ENCODE assay signal across 6 cellular contexts in the genomic region with DNA sequence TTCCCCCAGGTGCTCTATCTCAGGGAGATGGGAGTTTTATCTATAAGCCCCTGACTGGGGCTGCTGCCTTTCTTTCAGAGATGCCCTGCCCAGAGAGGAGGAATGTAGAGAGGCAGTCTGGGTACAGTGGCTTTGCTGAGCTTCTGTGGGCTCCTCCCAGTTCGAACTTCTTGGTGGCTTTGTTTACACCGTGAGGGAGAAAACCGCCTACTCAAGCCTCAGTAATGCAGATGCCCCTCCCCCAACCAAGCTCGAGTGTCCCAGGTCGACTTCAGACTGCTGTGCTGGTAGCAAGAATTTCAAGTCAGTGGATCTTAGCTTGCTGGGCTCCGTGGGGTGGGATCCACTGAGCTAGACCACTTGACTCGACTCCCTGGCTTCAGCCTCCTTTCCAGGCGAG. TPM values are rescaled to one million over a fixed set of nuclear protein-coding genes. Genes with fewer than 3 reads are reported as not detected.
DNase-seq lines count a peak whose midpoint lies in the region; ATAC-seq and TF ChIP-seq lines count a peak whose summit lies in the region.
"Not testable (repeated sequence)": the region's sequence is repeated elsewhere in the genome, so short reads cannot be mapped to it uniquely, and the experiment has no call there.
"Had no signal": no experiment of that assay in that cellular context is flagged by ENCODE, and none has a peak within 500 bp of the region (broad histone marks: within the 10 kb centered on the region; RNA-seq: fewer than 3 reads in every experiment).

No MANE protein-coding gene starts in this region.

- H3K4me1 ChIP-seq in GM23338 (ENCODE audit: insufficient read depth) = peaks cover 12% of the 10 kb centered on the region; the same call in 1 of the 2 replicates
- H3K4me1 ChIP-seq in endodermal cell (ENCODE audit: control insufficient read depth, insufficient read depth, low read length) = not testable (repeated sequence)

- not testable (repeated sequence) for H3K27me3 Mint-ChIP-seq in GM23338 (ENCODE audit: insufficient read depth, low read depth, poor library complexity); WTC11 (ENCODE audit: low read depth); endodermal cell (ENCODE audit: insufficient read depth)

- H3K79me2 ChIP-seq in GM23338 (replicated peaks; ENCODE audit: insufficient read depth) = not testable (repeated sequence)

- not testable (repeated sequence) for H3K27ac ChIP-seq in GM23338 (ENCODE audit: low read depth); endodermal cell (ENCODE audit: low read depth, low read length)

- H3F3A ChIP-seq in GM23338 (replicated peaks; ENCODE audit: low read depth) = not testable (repeated sequence)

- not testable (repeated sequence) for H2AFZ ChIP-seq in GM23338

- not testable (repeated sequence) for H3K27me3 ChIP-seq in GM23338 (ENCODE audit: insufficient read depth); endodermal cell (ENCODE audit: control insufficient read depth, insufficient read depth, low read length, poor library complexity, severe bottlenecking)

- H3K27ac Mint-ChIP-seq in GM23338, WTC11, endodermal cell: not testable (repeated sequence)

- DNase-seq in GM23338 (ENCODE audit: low spot score) = peak; percentile 61
- DNase-seq in M059J (ENCODE audit: low read depth) = peak; percentile 25
- DNase-seq in WTC11 (ENCODE audit: low spot score) = peak; percentile 14
- peak; percentile 66 for DNase-seq in endodermal cell
- DNase-seq in iPS DF 19.7 (ENCODE audit: low read depth, low spot score) = peak; percentile 23

- H3K4me1 Mint-ChIP-seq in GM23338 = peaks cover 14% of the 10 kb centered on the region; the same call in 2 of the 3 replicates
- peaks cover 16% of the 10 kb centered on the region for H3K4me1 Mint-ChIP-seq in WTC11
- H3K4me1 Mint-ChIP-seq in endodermal cell = not testable (repeated sequence)

- not testable (repeated sequence) for H3K36me3 ChIP-seq in GM23338 (ENCODE audit: insufficient read depth); endodermal cell (ENCODE audit: control insufficient read depth, insufficient read depth, low read length)

- peak; percentile 44; the same call in 2 of the 3 replicates for ATAC-seq in GM23338
- peak; percentile 73 for ATAC-seq in WTC11

- CTCF ChIA-PET in WTC11 (lab: Charles Lee) = interaction anchor here (1.0 to 2.2 kb wide), 5 partner anchors 33 to 270 kb away, joined by 3 to 8 read pairs (median 3); no protein-coding TSS in a partner anchor

- not testable (repeated sequence) for H3K9ac ChIP-seq in endodermal cell (ENCODE audit: extremely low read depth, low read length, poor library complexity, severe bottlenecking)

- not testable (repeated sequence) for H4K20me1 ChIP-seq in GM23338 (replicated peaks; ENCODE audit: insufficient read depth)

- WGBS in endodermal cell (ENCODE audit: insufficient coverage in 1 of 2, insufficient read length in 1 of 2), 2 experiments = 70 to 76% methylated on average over 6 to 8 of the region's 8 CpGs

- not testable (repeated sequence) for H3K4me2 ChIP-seq in GM23338

- not testable (repeated sequence) for H3K36me3 Mint-ChIP-seq in GM23338 (ENCODE audit: low read depth); WTC11; endodermal cell (ENCODE audit: low read depth)

- not testable (repeated sequence) for TF ChIP-seq CTCF in GM23338 (conservative IDR thresholded peaks at IDR 0.05; ENCODE audit: low read depth in 2 of 2); WTC11 (IDR thresholded peaks at IDR 0.05); endodermal cell (conservative IDR thresholded peaks at IDR 0.05)

- H3K4me3 Mint-ChIP-seq in GM23338, WTC11, endodermal cell: not testable (repeated sequence)

- not testable (repeated sequence) for H3K9me3 ChIP-seq in endodermal cell (ENCODE audit: control insufficient read depth, low read length)

- POLR2A ChIA-PET in WTC11 (lab: Charles Lee) = interaction anchor here (1.5 kb wide), 1 partner anchor 310 kb away, joined by 4 read pairs; a partner anchor contains a TSS

- not testable (repeated sequence) for H3K9me3 Mint-ChIP-seq in GM23338
- H3K9me3 Mint-ChIP-seq in WTC11 = peaks cover 24% of the 10 kb centered on the region
- peaks cover 19% of the 10 kb centered on the region for H3K9me3 Mint-ChIP-seq in endodermal cell

- H3K9me2 ChIP-seq in GM23338 (ENCODE audit: insufficient read depth) = not testable (repeated sequence)

- H3K4me3 ChIP-seq in GM23338; endodermal cell (ENCODE audit: low read length): not testable (repeated sequence)

TF ChIP-seq in GM23338, 12 proteins besides CTCF, POLR2A, EP300 and RAD21:
- TF ChIP-seq ZNF331 (CRISPR knock-in tag; IDR thresholded peaks at IDR 0.05; ENCODE audit: low read depth) = peak; percentile 26; the same call in 1 of the 2 replicates

RNA-seq across cellular contexts. Expression of a gene that starts 29.5 kb away (rescaled TPM):
- total RNA-seq in GM23338 (2014; rRNA removed; shearing (Covaris generic)) = 9.5 and 10.8 TPM in 2 replicates
- 2.9 and 3.1 TPM in 2 replicates for polyA plus RNA-seq in GM23338 (2016; fragmentation: Nextera tagmentation; extraction: Ambion mirVana)
- 7.1 and 8.4 TPM in 2 replicates for total RNA-seq in M059J (2014; rRNA removed; shearing (Covaris generic))
- 14.8 to 18.4 TPM (median 16.7 TPM) in 3 replicates for total RNA-seq in WTC11 (2021)
- total RNA-seq in endodermal cell = 10 to 100 TPM; 46.2 to 46.4 TPM
- polyA plus RNA-seq in endodermal cell (2013, experiment 1 of 2) = 32.3 TPM
- 33.7 TPM for polyA plus RNA-seq in endodermal cell (2013, experiment 2 of 2)
- total RNA-seq: A673 had no signal

Comparison
In these comparisons a context has a peak if more than half of its experiments do, and no peak if none do; other contexts are left out.
1. DNase-seq: peak in every context shown above with its lines; median percentile 66 in endodermal cell; 61 in GM23338; 25 in M059J; 23 in iPS DF 19.7; 14 in WTC11.